In the genomic region with DNA sequence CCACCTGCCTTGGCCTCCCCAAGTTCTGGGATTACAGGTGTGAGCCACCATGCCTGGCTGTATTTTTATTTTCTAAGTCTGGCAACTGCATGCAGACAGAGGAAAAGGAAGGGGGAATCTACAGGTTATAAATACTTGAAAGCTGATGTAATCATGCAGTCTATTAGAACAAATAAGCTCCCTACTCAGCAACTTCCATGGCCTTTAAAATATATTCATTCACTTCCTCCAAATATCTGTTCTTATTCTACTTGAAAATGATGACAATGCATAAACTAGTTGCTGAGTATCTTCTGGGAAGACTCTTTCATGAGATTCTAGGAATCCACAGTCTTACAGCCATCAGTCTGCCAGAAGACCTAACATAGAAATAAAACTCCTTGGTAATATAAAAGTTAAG, we compare ENCODE assay signal across 19 cellular contexts.
"Had no signal": no experiment of that assay in that cellular context is flagged by ENCODE, and none has a peak within 500 bp of the region (broad histone marks: within the 10 kb centered on the region; RNA-seq: fewer than 3 reads in every experiment).

No MANE protein-coding gene starts in this region.

- H3K4me3 ChIP-seq: pancreas, skin epidermis, tibial nerve had no signal

- H3K9me3 ChIP-seq: heart left ventricle, pancreas, tibial nerve had no signal

- FAIRE-seq: endometrium, pancreas, TTC549 had no signal

- DNase-seq: activated CD4-positive, alpha-beta T cell treated with anti-CD3 and anti-CD28 coated beads, Interleukin-2, amount 50 U/mL, for 48 hours; activated CD8-positive, alpha-beta memory T cell treated with anti-CD3 and anti-CD28 coated beads, Interleukin-2, amount 10 ng/mL, durations not matched to agents 7 days and 5 days; activated gamma-delta T cell treated with Interleukin-2 at 50 U/mL for 16 hours; activated naive CD8-positive, alpha-beta T cell treated with anti-CD3 and anti-CD28 coated beads for 36 hours; activated T-cell treated with anti-CD3 and anti-CD28 coated beads, Interleukin-2, amount 50 U/mL, for 48 hours; dorsolateral prefrontal cortex; foreskin melanocyte; heart left ventricle; islet precursor cell; left ventricle myocardium superior; midbrain; pancreas; T-helper 2 cell had no signal

- H3K36me3 ChIP-seq: heart left ventricle, pancreas, tibial nerve had no signal

- H3K4me1 ChIP-seq: pancreas had no signal

- ATAC-seq: activated CD4-positive, CD25-positive, alpha-beta regulatory T cell treated with anti-CD3 and anti-CD28 coated beads, Interleukin-2, amount 50 U/mL, for 24 hours; activated CD8-positive, alpha-beta memory T cell treated with anti-CD3 and anti-CD28 coated beads, Interleukin-2, amount 10 ng/mL, durations not matched to agents 7 days and 5 days; heart left ventricle; left ventricle myocardium superior; stimulated activated memory B cell treated with anti-CD40 and anti-IgM and Interleukin-4, amounts not matched to agents 10 μg/mL and 1 μg/mL and 100 μg/mL, for 72 hours had no signal

- H3K27ac ChIP-seq: heart left ventricle, pancreas had no signal

- H3K27me3 ChIP-seq: dorsolateral prefrontal cortex, heart left ventricle, pancreas, tibial nerve had no signal
